ENCODE assay signal across 1 cellular context in the genomic region with DNA sequence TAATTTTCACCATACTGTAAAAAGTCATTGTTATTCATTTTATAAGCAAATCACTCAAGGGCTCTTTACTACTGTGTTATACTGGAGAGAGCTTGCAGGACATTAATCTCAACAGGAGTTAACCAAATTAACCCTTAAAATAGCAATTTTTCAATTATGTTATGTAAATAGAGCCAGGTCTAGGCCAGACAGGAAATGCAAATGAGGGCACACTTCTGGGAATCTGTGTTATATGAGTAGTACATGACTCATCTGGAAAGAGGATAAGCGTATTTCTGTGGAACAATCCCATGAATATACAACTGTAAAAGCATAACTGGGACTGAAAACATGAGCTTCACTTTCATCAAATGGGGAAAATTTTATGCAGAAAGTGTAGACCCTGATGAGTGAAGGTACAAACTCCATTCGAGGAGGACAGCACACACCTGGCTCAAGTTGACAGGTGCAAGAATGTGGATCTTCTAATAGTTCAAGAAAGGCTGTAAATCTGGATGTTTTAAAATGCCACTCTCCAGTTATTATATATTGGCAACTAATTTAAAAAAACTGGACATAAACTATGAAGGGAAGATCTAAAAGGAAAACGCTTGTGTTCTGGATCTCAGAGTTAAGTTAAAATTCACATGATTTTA.
TF ChIP-seq lines count a peak whose summit lies in the region.

No MANE protein-coding gene starts in this region.

TF ChIP-seq in K562, 482 proteins besides CTCF, POLR2A, EP300 and RAD21 (continued from another document and continues in another):
- TF ChIP-seq ZNF668 (CRISPR knock-in tag; IDR thresholded peaks at IDR 0.05), result no peak
- 0 out of 2 replicates have a peak, but pooled peaks have one; percentile 47 for TF ChIP-seq SMAD4 (CRISPR knock-in tag; conservative IDR thresholded peaks at IDR 0.05)
- TF ChIP-seq NR1H2 (CRISPR knock-in tag; IDR thresholded peaks at IDR 0.05), result no peak
- no peak for TF ChIP-seq EZH2 (IDR thresholded peaks at IDR 0.05; ENCODE audit: borderline replicate concordance, low read depth, low read length)
- TF ChIP-seq FOSL1 (tag; conservative IDR thresholded peaks at IDR 0.05), result peak; percentile 99
- peak; percentile 78 for TF ChIP-seq GATAD2B (IDR thresholded peaks at IDR 0.05; ENCODE audit: borderline replicate concordance)
- no peak for TF ChIP-seq MBD2 (IDR thresholded peaks at IDR 0.05; ENCODE audit: borderline replicate concordance, low read depth)
- TF ChIP-seq NFRKB (IDR thresholded peaks at IDR 0.05; ENCODE audit: low read depth), result 0 out of 2 replicates have a peak, but pooled peaks have one; percentile 18
- TF ChIP-seq PYGO2 (tag; IDR thresholded peaks at IDR 0.05), result no peak
- TF ChIP-seq MAFG (tag; conservative IDR thresholded peaks at IDR 0.05), result peak; percentile 35; the same call in 1 of the 2 replicates
- TF ChIP-seq ZNF23 (CRISPR knock-in tag; IDR thresholded peaks at IDR 0.05), result no peak
- TF ChIP-seq, protein P1, sequence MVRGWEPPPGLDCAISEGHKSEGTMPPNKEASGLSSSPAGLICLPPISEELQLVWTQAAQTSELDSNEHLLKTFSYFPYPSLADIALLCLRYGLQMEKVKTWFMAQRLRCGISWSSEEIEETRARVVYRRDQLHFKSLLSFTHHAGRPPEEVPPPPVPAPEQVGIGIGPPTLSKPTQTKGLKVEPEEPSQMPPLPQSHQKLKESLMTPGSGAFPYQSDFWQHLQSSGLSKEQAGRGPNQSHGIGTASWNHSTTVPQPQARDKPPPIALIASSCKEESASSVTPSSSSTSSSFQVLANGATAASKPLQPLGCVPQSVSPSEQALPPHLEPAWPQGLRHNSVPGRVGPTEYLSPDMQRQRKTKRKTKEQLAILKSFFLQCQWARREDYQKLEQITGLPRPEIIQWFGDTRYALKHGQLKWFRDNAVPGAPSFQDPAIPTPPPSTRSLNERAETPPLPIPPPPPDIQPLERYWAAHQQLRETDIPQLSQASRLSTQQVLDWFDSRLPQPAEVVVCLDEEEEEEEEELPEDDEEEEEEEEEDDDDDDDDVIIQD (CRISPR knock-in tag; IDR thresholded peaks at IDR 0.05), result no peak
- TF ChIP-seq POLR3G (IDR thresholded peaks at IDR 0.05; ENCODE audit: extremely low read depth, insufficient read length, insufficient replicate concordance), result no peak
- no peak for TF ChIP-seq MYNN (IDR thresholded peaks at IDR 0.05)
- TF ChIP-seq MYNN (CRISPR knock-in tag; IDR thresholded peaks at IDR 0.05), result no peak
- TF ChIP-seq TAF1 (IDR thresholded peaks at IDR 0.05; ENCODE audit: control insufficient read depth, extremely low read depth, insufficient read depth, low read length, severe bottlenecking), result no peak
- no peak for TF ChIP-seq POLR2G (IDR thresholded peaks at IDR 0.05; ENCODE audit: low read depth, low read length)
- no peak for TF ChIP-seq POLR2AphosphoS5 (IDR thresholded peaks at IDR 0.05; ENCODE audit: control insufficient read depth, insufficient read depth, low read depth, low read length)
- TF ChIP-seq ZFPM2 (CRISPR knock-in tag; IDR thresholded peaks at IDR 0.05), result no peak
- no peak for TF ChIP-seq SMC3 (conservative IDR thresholded peaks at IDR 0.05; ENCODE audit: insufficient read depth, low read depth, low read length)
- TF ChIP-seq JUN (IDR thresholded peaks at IDR 0.05; ENCODE audit: borderline replicate concordance, low read depth, low read length), result peak; percentile 94
- no peak for TF ChIP-seq JUN (CRISPR knock-in tag; IDR thresholded peaks at IDR 0.05; ENCODE audit: borderline replicate concordance)
- TF ChIP-seq RAD51 (IDR thresholded peaks at IDR 0.05; ENCODE audit: borderline replicate concordance, low read depth), result no peak
- no peak for TF ChIP-seq KLF16 (IDR thresholded peaks at IDR 0.05)
- TF ChIP-seq POLR3A (IDR thresholded peaks at IDR 0.05; ENCODE audit: borderline replicate concordance, extremely low read depth, insufficient read depth, insufficient read length), result no peak
- no peak for TF ChIP-seq ESRRB (CRISPR knock-in tag; IDR thresholded peaks at IDR 0.05; ENCODE audit: borderline replicate concordance)
- peak; percentile 69 for TF ChIP-seq FOS (IDR thresholded peaks at IDR 0.05; ENCODE audit: extremely low read depth, insufficient read length)
- TF ChIP-seq, protein P2, sequence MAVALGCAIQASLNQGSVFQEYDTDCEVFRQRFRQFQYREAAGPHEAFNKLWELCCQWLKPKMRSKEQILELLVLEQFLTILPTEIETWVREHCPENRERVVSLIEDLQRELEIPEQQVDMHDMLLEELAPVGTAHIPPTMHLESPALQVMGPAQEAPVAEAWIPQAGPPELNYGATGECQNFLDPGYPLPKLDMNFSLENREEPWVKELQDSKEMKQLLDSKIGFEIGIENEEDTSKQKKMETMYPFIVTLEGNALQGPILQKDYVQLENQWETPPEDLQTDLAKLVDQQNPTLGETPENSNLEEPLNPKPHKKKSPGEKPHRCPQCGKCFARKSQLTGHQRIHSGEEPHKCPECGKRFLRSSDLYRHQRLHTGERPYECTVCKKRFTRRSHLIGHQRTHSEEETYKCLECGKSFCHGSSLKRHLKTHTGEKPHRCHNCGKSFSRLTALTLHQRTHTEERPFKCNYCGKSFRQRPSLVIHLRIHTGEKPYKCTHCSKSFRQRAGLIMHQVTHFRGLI (CRISPR knock-in tag; IDR thresholded peaks at IDR 0.05), result no peak
- TF ChIP-seq ZNF282 (CRISPR knock-in tag; IDR thresholded peaks at IDR 0.05), result no peak
- TF ChIP-seq PHTF2 (CRISPR knock-in tag; IDR thresholded peaks at IDR 0.05), result no peak
- peak; percentile 45; the same call in 1 of the 2 replicates for TF ChIP-seq LEF1 (IDR thresholded peaks at IDR 0.05)
- peak; percentile 51; the same call in 1 of the 2 replicates for TF ChIP-seq TEAD4 (IDR thresholded peaks at IDR 0.05; ENCODE audit: low read length)
- no peak for TF ChIP-seq TEAD4 (CRISPR knock-in tag; IDR thresholded peaks at IDR 0.05; ENCODE audit: borderline replicate concordance)
- TF ChIP-seq ZNF121 (CRISPR knock-in tag; conservative IDR thresholded peaks at IDR 0.05), result no peak
- no peak for TF ChIP-seq RBBP5 (IDR thresholded peaks at IDR 0.05; ENCODE audit: borderline replicate concordance, insufficient read depth, low read length, poor library complexity, severe bottlenecking)
- TF ChIP-seq, protein P3, sequence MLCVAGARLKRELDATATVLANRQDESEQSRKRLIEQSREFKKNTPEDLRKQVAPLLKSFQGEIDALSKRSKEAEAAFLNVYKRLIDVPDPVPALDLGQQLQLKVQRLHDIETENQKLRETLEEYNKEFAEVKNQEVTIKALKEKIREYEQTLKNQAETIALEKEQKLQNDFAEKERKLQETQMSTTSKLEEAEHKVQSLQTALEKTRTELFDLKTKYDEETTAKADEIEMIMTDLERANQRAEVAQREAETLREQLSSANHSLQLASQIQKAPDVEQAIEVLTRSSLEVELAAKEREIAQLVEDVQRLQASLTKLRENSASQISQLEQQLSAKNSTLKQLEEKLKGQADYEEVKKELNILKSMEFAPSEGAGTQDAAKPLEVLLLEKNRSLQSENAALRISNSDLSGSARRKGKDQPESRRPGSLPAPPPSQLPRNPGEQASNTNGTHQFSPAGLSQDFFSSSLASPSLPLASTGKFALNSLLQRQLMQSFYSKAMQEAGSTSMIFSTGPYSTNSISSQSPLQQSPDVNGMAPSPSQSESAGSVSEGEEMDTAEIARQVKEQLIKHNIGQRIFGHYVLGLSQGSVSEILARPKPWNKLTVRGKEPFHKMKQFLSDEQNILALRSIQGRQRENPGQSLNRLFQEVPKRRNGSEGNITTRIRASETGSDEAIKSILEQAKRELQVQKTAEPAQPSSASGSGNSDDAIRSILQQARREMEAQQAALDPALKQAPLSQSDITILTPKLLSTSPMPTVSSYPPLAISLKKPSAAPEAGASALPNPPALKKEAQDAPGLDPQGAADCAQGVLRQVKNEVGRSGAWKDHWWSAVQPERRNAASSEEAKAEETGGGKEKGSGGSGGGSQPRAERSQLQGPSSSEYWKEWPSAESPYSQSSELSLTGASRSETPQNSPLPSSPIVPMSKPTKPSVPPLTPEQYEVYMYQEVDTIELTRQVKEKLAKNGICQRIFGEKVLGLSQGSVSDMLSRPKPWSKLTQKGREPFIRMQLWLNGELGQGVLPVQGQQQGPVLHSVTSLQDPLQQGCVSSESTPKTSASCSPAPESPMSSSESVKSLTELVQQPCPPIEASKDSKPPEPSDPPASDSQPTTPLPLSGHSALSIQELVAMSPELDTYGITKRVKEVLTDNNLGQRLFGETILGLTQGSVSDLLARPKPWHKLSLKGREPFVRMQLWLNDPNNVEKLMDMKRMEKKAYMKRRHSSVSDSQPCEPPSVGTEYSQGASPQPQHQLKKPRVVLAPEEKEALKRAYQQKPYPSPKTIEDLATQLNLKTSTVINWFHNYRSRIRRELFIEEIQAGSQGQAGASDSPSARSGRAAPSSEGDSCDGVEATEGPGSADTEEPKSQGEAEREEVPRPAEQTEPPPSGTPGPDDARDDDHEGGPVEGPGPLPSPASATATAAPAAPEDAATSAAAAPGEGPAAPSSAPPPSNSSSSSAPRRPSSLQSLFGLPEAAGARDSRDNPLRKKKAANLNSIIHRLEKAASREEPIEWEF (CRISPR knock-in tag; IDR thresholded peaks at IDR 0.05), result no peak
- no peak for TF ChIP-seq ZNF785 (CRISPR knock-in tag; IDR thresholded peaks at IDR 0.05)
- TF ChIP-seq HDGF (IDR thresholded peaks at IDR 0.05), result no peak
- TF ChIP-seq FOXK2 (conservative IDR thresholded peaks at IDR 0.05 in 1 of 2, IDR thresholded peaks at IDR 0.05 in 1 of 2; ENCODE audit: low read depth in 2 of 2), result peak; percentile 91 to 93
- TF ChIP-seq ZBTB8A (IDR thresholded peaks at IDR 0.05; ENCODE audit: partially characterized antibody), result no peak
- TF ChIP-seq SMARCA4 (IDR thresholded peaks at IDR 0.05), result peak; percentile 86
- TF ChIP-seq ZNF354B (CRISPR knock-in tag; IDR thresholded peaks at IDR 0.05), result no peak
- peak; percentile 34 for TF ChIP-seq CCNT2 (IDR thresholded peaks at IDR 0.05; ENCODE audit: borderline replicate concordance, extremely low read depth, insufficient read length, low read depth, low read length)
- TF ChIP-seq BHLHE40 (IDR thresholded peaks at IDR 0.05; ENCODE audit: low read length), result peak; percentile 40; the same call in 1 of the 2 replicates
- TF ChIP-seq, protein P4, sequence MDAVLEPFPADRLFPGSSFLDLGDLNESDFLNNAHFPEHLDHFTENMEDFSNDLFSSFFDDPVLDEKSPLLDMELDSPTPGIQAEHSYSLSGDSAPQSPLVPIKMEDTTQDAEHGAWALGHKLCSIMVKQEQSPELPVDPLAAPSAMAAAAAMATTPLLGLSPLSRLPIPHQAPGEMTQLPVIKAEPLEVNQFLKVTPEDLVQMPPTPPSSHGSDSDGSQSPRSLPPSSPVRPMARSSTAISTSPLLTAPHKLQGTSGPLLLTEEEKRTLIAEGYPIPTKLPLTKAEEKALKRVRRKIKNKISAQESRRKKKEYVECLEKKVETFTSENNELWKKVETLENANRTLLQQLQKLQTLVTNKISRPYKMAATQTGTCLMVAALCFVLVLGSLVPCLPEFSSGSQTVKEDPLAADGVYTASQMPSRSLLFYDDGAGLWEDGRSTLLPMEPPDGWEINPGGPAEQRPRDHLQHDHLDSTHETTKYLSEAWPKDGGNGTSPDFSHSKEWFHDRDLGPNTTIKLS (IDR thresholded peaks at IDR 0.05; ENCODE audit: borderline replicate concordance, low read depth), result no peak
- no peak for TF ChIP-seq GTF2F1 (IDR thresholded peaks at IDR 0.05; ENCODE audit: low read depth, low read length)
- 0 out of 2 replicates have a peak, but pooled peaks have one; percentile 16 for TF ChIP-seq PML (IDR thresholded peaks at IDR 0.05; ENCODE audit: low read length)
- TF ChIP-seq CBFB (CRISPR knock-in tag; IDR thresholded peaks at IDR 0.05), result no peak
- TF ChIP-seq KAT2B (IDR thresholded peaks at IDR 0.05; ENCODE audit: low read depth, low read length), result no peak
- TF ChIP-seq ATF7 (IDR thresholded peaks at IDR 0.05), result peak; percentile 63
- TF ChIP-seq, protein P5, sequence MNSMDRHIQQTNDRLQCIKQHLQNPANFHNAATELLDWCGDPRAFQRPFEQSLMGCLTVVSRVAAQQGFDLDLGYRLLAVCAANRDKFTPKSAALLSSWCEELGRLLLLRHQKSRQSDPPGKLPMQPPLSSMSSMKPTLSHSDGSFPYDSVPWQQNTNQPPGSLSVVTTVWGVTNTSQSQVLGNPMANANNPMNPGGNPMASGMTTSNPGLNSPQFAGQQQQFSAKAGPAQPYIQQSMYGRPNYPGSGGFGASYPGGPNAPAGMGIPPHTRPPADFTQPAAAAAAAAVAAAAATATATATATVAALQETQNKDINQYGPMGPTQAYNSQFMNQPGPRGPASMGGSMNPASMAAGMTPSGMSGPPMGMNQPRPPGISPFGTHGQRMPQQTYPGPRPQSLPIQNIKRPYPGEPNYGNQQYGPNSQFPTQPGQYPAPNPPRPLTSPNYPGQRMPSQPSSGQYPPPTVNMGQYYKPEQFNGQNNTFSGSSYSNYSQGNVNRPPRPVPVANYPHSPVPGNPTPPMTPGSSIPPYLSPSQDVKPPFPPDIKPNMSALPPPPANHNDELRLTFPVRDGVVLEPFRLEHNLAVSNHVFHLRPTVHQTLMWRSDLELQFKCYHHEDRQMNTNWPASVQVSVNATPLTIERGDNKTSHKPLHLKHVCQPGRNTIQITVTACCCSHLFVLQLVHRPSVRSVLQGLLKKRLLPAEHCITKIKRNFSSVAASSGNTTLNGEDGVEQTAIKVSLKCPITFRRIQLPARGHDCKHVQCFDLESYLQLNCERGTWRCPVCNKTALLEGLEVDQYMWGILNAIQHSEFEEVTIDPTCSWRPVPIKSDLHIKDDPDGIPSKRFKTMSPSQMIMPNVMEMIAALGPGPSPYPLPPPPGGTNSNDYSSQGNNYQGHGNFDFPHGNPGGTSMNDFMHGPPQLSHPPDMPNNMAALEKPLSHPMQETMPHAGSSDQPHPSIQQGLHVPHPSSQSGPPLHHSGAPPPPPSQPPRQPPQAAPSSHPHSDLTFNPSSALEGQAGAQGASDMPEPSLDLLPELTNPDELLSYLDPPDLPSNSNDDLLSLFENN (IDR thresholded peaks at IDR 0.05; ENCODE audit: low read depth in 2 of 2, low read length in 2 of 2), result no peak
- peak; percentile 18; the same call in 1 of the 2 replicates for TF ChIP-seq DMBX1 (CRISPR knock-in tag; IDR thresholded peaks at IDR 0.05; ENCODE audit: borderline replicate concordance)
- 0 out of 2 replicates have a peak, but pooled peaks have one; percentile 13 for TF ChIP-seq CXXC5 (CRISPR knock-in tag; IDR thresholded peaks at IDR 0.05)
